In the genomic region with DNA sequence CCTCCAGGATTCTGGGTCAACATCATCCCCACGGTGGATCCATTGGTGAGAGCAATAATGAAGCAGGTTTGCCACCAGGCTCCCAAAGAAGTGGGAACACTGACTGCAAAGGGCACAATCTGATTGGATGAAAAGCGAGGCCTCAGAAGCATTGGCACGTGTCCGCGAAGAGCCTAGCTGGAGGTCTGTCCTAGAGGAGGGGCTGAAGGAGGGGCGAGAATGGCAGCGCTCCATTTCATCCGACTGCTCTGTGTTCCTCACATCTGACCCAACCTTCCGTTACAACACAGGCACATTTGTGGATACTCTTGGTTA, we compare ENCODE assay signal across 19 cellular contexts.
"Had no signal": no experiment of that assay in that cellular context is flagged by ENCODE, and none has a peak within 500 bp of the region (broad histone marks: within the 10 kb centered on the region; RNA-seq: fewer than 3 reads in every experiment).

No MANE protein-coding gene starts in this region.

- H3K4me3 ChIP-seq: esophagus muscularis mucosa, gastroesophageal sphincter, heart left ventricle, left lung, ovary, right lobe of liver, stomach, thoracic aorta had no signal

- DNase-seq: activated B cell treated with CpG ODN at 0.5 μM for 24 hours; activated CD4-positive, alpha-beta T cell treated with anti-CD3 and anti-CD28 coated beads for 48 hours; activated CD8-positive, alpha-beta memory T cell treated with anti-CD3 and anti-CD28 coated beads, Interleukin-2, amount 50 U/mL, for 48 hours; activated CD8-positive, alpha-beta T cell treated with anti-CD3 and anti-CD28 coated beads, Interleukin-2, amount 10 ng/mL, durations not matched to agents 7 days and 5 days; activated gamma-delta T cell; effector CD4-positive, alpha-beta T cell; heart left ventricle; small intestine; stimulated activated CD4-positive, alpha-beta T cell treated with anti-CD3 and anti-CD28 coated beads, Interleukin-4, amount 100 ng/mL, for 1 hour; stomach had no signal

- FAIRE-seq: bronchial epithelial cell, endothelial cell of umbilical vein, small intestine had no signal

- H3K9me3 Mint-ChIP-seq: activated B cell treated with CpG ODN at 0.5 μM for 24 hours had no signal

- H3K27ac ChIP-seq: left lung, ovary, right lobe of liver, stomach, thoracic aorta had no signal

- H3K27me3 ChIP-seq: esophagus muscularis mucosa, gastroesophageal sphincter, ovary, right lobe of liver had no signal

- H3K36me3 ChIP-seq: esophagus muscularis mucosa, gastroesophageal sphincter, heart left ventricle, left lung, ovary, right lobe of liver, stomach, thoracic aorta had no signal

- H3K4me3 Mint-ChIP-seq: activated B cell treated with CpG ODN at 0.5 μM for 24 hours; activated CD8-positive, alpha-beta T cell treated with anti-CD3 and anti-CD28 coated beads, Interleukin-2, amount 10 ng/mL, durations not matched to agents 7 days and 5 days; activated naive CD8-positive, alpha-beta T cell had no signal

- H3K9me3 ChIP-seq: ovary, right lobe of liver, thoracic aorta had no signal

- H3K27me3 Mint-ChIP-seq: activated B cell treated with CpG ODN at 0.5 μM for 24 hours had no signal

- H3K27ac Mint-ChIP-seq: activated B cell treated with CpG ODN at 0.5 μM for 24 hours; activated CD8-positive, alpha-beta T cell treated with anti-CD3 and anti-CD28 coated beads, Interleukin-2, amount 10 ng/mL, durations not matched to agents 7 days and 5 days; activated naive CD8-positive, alpha-beta T cell had no signal

- ATAC-seq: activated CD8-positive, alpha-beta T cell treated with anti-CD3 and anti-CD28 coated beads, Interleukin-2, amount 10 ng/mL, durations not matched to agents 7 days and 5 days; gastroesophageal sphincter; heart left ventricle; left lung; right lobe of liver had no signal
